1 cellular context compared by ENCODE assay signal in the genomic region with DNA sequence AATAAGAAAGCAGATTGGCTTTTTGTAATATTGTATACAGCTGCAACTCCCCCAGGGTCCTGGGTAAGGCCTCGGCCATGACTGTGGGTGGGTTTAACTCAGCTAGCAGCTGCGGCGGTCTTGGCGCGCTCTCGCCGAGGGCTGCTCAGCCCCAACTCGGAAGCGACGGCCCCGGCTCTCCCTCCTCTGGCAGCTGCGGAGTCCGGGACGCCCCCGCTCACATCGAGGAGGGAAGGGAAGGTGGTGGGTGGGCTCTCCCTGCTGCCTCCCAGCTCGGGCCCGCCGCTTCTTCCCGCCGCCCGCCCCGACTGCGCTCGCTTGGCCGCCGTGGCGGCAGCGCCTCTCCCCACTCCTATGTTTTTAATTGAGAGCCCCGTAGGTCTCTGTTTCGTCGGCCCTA.
TF ChIP-seq lines count a peak whose summit lies in the region.

No MANE protein-coding gene starts in this region.

TF ChIP-seq in WTC11, 78 proteins besides CTCF, POLR2A, EP300 and RAD21 (continued from another document):
- TF ChIP-seq, protein P1, sequence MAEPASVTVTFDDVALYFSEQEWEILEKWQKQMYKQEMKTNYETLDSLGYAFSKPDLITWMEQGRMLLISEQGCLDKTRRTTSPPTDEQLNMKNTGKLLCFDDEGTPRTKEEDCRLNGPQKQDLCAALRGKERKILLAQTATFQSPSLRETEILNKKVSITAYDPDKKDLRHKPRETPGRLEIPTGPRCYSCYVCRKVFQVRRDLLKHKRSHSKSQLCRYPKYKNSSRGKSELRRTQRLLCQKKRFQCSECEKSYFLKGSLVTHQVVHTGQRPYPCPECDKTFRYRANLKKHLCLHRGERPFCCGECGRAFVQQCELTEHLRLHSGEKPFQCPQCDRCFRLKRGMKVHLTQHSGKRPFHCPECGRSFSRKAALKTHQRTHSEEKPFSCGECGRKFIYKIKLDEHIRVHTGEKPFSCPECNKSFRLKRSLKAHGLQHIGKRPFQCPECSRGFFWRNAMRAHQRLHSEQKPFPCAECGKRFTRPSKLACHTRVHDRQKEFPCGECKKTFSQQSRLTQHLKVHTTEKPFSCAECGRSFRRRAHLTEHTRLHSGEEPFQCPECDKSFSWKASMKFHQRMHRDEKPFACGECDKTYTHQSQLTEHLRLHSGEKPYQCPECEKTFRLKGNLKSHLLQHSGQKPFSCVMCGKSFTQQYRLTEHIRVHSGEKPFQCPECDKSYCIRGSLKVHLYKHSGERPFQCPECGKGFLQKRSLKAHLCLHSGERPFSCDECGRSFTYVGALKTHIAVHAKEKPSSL (CRISPR knock-in tag; conservative IDR thresholded peaks at IDR 0.05): no peak
- no peak for TF ChIP-seq TEAD1 (CRISPR knock-in tag; IDR thresholded peaks at IDR 0.05)
